8 cellular contexts compared by ENCODE assay signal in the genomic region with DNA sequence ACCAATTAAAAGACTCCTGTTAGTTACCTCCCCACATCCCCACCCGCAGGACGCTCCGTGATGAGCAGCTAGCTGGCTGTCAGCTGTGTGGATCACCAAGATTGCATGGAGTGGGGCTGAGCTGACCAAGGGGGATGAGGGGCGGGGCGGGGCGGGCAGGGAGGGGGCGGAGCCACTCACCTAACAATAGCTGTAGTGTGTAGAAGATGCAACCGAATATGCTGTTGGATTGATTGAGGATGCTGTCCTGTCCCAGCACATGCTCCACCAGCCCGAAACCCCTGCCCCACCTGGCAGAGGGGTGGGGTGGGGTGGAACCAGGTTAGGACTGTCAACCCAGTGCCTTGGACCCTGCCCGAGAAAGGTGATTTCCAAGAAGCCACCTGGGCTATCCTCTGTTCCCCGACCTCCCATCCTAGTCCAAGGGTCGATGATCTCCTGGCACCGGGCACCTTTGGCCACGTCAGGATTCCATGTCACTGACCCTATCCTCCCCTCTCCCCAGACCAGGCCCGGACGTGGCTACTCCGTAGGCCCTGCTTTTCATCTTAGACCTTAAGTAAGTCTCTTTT. TPM values are rescaled to one million over a fixed set of nuclear protein-coding genes. Genes with fewer than 3 reads are reported as not detected.
DNase-seq lines count a peak whose midpoint lies in the region; ATAC-seq and TF ChIP-seq lines count a peak whose summit lies in the region.

No MANE protein-coding gene starts in this region.

- peak overlapping the region; percentile 66 for H3K4me3 Mint-ChIP-seq in activated CD4-positive, alpha-beta T cell treated with anti-CD3 and anti-CD28 coated beads, Interleukin-2, amount 10 ng/mL, durations not matched to agents 7 days and 5 days

- dilution Hi-C loops in mammary epithelial cell (cut with HindIII; ENCODE audit: low sequenced_read_pairs) = no loop called here

- H3K36me3 ChIP-seq in mammary epithelial cell (ENCODE audit: insufficient read depth, low read length) = peaks cover 5% of the 10 kb centered on the region

- POLR2A ChIA-PET in activated CD4-positive, alpha-beta T cell treated with anti-CD3 and anti-CD28 coated beads, Interleukin-2, amount 10 ng/mL, durations not matched to agents 7 days and 5 days (lab: Charles Lee) = no interaction called here

- TF ChIP-seq CTCF in mammary epithelial cell (conservative IDR thresholded peaks at IDR 0.05 in 1 of 2, IDR thresholded peaks at IDR 0.05 in 1 of 2; ENCODE audit: extremely low read depth in 1 of 2, insufficient read depth in 1 of 2, low read depth in 1 of 2, low read length in 2 of 2) = no peak
- no peak for TF ChIP-seq CTCF in lower leg skin (IDR thresholded peaks at IDR 0.05)

- DNase-seq in activated CD4-positive, alpha-beta T cell treated with anti-CD3 and anti-CD28 coated beads, Interleukin-2, amount 10 ng/mL, durations not matched to agents 7 days and 5 days = no peak
- no peak for DNase-seq in activated CD4-positive, alpha-beta T cell treated with anti-CD3 and anti-CD28 coated beads for 1 hour
- DNase-seq in NCI-H69 (lab: John Stamatoyannopoulos, UW) = peak; percentile 61
- DNase-seq in mammary epithelial cell = peak; percentile 50
- DNase-seq in lower leg skin (ENCODE audit: low spot score in 2 of 2) = no peak
- DNase-seq in LoVo (ENCODE audit: low spot score) = no peak

- H3K4me1 Mint-ChIP-seq in activated CD4-positive, alpha-beta T cell treated with anti-CD3 and anti-CD28 coated beads, Interleukin-2, amount 10 ng/mL, durations not matched to agents 7 days and 5 days = peaks cover 33% of the 10 kb centered on the region

- TF ChIP-seq POLR2A in lower leg skin (IDR thresholded peaks at IDR 0.05) = no peak

- CTCF ChIA-PET in activated CD4-positive, alpha-beta T cell treated with anti-CD3 and anti-CD28 coated beads, Interleukin-2, amount 10 ng/mL, durations not matched to agents 7 days and 5 days (lab: Charles Lee) = interaction anchor here (1.0 to 2.6 kb wide), 6 partner anchors 18 to 152 kb away, joined by 3 to 13 read pairs (median 8); a partner anchor contains a TSS
- CTCF ChIA-PET in mammary epithelial cell (lab: Charles Lee; ENCODE audit: low non-redundant PET) = interaction anchor here (0.7 kb wide), 1 partner anchor 49 kb away, joined by 10 read pairs; no protein-coding TSS in a partner anchor

- intact Hi-C loops in mammary epithelial cell (cut with micrococcal nuclease) (loop anchor here (5.0 kb wide), 1 partner anchor 89 kb away; a partner anchor contains a TSS), lower leg skin (cut with DNase I; ENCODE audit: low total_unique reads) (loop anchor here (5.0 kb wide), 1 partner anchor 106 kb away; a partner anchor contains a TSS)

- peak overlapping the region; percentile 95 for H3K4me2 ChIP-seq in mammary epithelial cell (ENCODE audit: insufficient read depth, low read depth, low read length)

- H3K79me2 ChIP-seq in mammary epithelial cell (ENCODE audit: insufficient read depth, low read length) = peaks cover 47% of the 10 kb centered on the region

- H3K27me3 Mint-ChIP-seq in activated CD4-positive, alpha-beta T cell treated with anti-CD3 and anti-CD28 coated beads, Interleukin-2, amount 10 ng/mL, durations not matched to agents 7 days and 5 days = no peaks in the 10 kb centered on the region

- H3K9ac ChIP-seq in mammary epithelial cell (ENCODE audit: insufficient read depth, low read length) = peak overlapping the region; percentile 96

- no peaks in the 10 kb centered on the region for H3K27me3 ChIP-seq in mammary epithelial cell (ENCODE audit: insufficient read depth, low read length)

- peak overlapping the region; percentile 58 for H2AFZ ChIP-seq in mammary epithelial cell (ENCODE audit: low read depth, low read length)

- no peaks in the 10 kb centered on the region for H4K20me1 ChIP-seq in mammary epithelial cell (ENCODE audit: insufficient read depth, low read length)

- peak overlapping the region; percentile 74 for H3K27ac Mint-ChIP-seq in activated CD4-positive, alpha-beta T cell treated with anti-CD3 and anti-CD28 coated beads, Interleukin-2, amount 10 ng/mL, durations not matched to agents 7 days and 5 days

- peaks cover 12% of the 10 kb centered on the region for H3K36me3 Mint-ChIP-seq in activated CD4-positive, alpha-beta T cell treated with anti-CD3 and anti-CD28 coated beads, Interleukin-2, amount 10 ng/mL, durations not matched to agents 7 days and 5 days (ENCODE audit: low read depth)

- in situ Hi-C loops in mammary epithelial cell (cut with MboI; ENCODE audit: low sequenced_read_pairs in 2 of 2) = loop anchor here in 1 of 2 donors (10.0 kb wide), 1 partner anchor 108 kb away; a partner anchor contains a TSS

- H3K4me3 ChIP-seq in mammary epithelial cell (replicated peaks in 1 of 3; ENCODE audit: insufficient read depth in 1 of 3, low read depth in 2 of 3, low read length in 3 of 3) (peak overlapping the region; percentile 57 to 98 (median 71)), lower leg skin (ENCODE audit: low read depth, poor library complexity, severe bottlenecking) (peak overlapping the region; percentile 11)

- ATAC-seq in HG03354 (IDR thresholded peaks at IDR 0.05; ENCODE audit: poor library complexity, severe bottlenecking, unreplicated experiment) = no peak
- ATAC-seq in HG03439 (IDR thresholded peaks at IDR 0.05; ENCODE audit: unreplicated experiment) = no peak

- H3K4me1 ChIP-seq in mammary epithelial cell (ENCODE audit: insufficient read depth, low read length) = peaks cover 4% of the 10 kb centered on the region

- WGBS in mammary epithelial cell (ENCODE audit: low coverage, missing lambda C conversion rate) = 16% methylated on average over 8 of the region's 17 CpGs
- WGBS in lower leg skin, 2 donors = 41 to 52% methylated on average over 15 to 16 of the region's 17 CpGs

- no peaks in the 10 kb centered on the region for H3K9me3 Mint-ChIP-seq in activated CD4-positive, alpha-beta T cell treated with anti-CD3 and anti-CD28 coated beads, Interleukin-2, amount 10 ng/mL, durations not matched to agents 7 days and 5 days

- H3K9me3 ChIP-seq in mammary epithelial cell (replicated peaks; ENCODE audit: insufficient read depth, low read length) = no peaks in the 10 kb centered on the region

- no TSS peak for BruUV-seq in mammary epithelial cell (replicated peaks; lab: Mats Ljungman, UMichigan)

- H3K27ac ChIP-seq in mammary epithelial cell (ENCODE audit: insufficient read depth, low read depth, low read length) = peak overlapping the region; percentile 81

RNA-seq across cellular contexts. Expression of a gene that starts 1.4 kb away (rescaled TPM):
- 10 to 100 TPM; 55.5 to 59.3 TPM for total RNA-seq in activated CD4-positive, alpha-beta T cell treated with anti-CD3 and anti-CD28 coated beads, Interleukin-2, amount 10 ng/mL, durations not matched to agents 7 days and 5 days
- total RNA-seq in mammary epithelial cell (10 to 100 TPM; 45.7 to 65.0 TPM), lower leg skin (10 to 100 TPM; 43.7 to 95.5 (median 73.6) TPM)
- polyA plus RNA-seq in mammary epithelial cell = 210 TPM
- polyA minus RNA-seq in mammary epithelial cell = 62.7 TPM

RNA-seq across cellular contexts. Expression of a gene that starts 4.5 kb away (rescaled TPM):
- total RNA-seq in activated CD4-positive, alpha-beta T cell treated with anti-CD3 and anti-CD28 coated beads, Interleukin-2, amount 10 ng/mL, durations not matched to agents 7 days and 5 days = 1 to 10 TPM; 3.5 to 5.7 TPM
- 1 to 10 TPM; 1.7 to 2.6 TPM for total RNA-seq in mammary epithelial cell
- polyA plus RNA-seq in mammary epithelial cell = 1.6 TPM
- polyA minus RNA-seq in mammary epithelial cell = 2.1 TPM
- total RNA-seq in lower leg skin = 1 to 10 TPM; 2.3 to 3.8 (median 2.7) TPM

RNA-seq across cellular contexts. Expression of a gene that starts 15.0 kb away (rescaled TPM):
- total RNA-seq in activated CD4-positive, alpha-beta T cell treated with anti-CD3 and anti-CD28 coated beads, Interleukin-2, amount 10 ng/mL, durations not matched to agents 7 days and 5 days = 10 to 100 TPM; 23.0 to 23.5 TPM
- total RNA-seq in mammary epithelial cell (10 to 100 TPM; 26.3 to 47.8 TPM), lower leg skin (10 to 100 TPM; 60.7 to 85.3 (median 78.6) TPM)
- 52.1 TPM for polyA plus RNA-seq in mammary epithelial cell
- 48.5 TPM for polyA minus RNA-seq in mammary epithelial cell

RNA-seq across cellular contexts. Expression of a gene that starts 19.0 kb away (rescaled TPM):
- total RNA-seq in activated CD4-positive, alpha-beta T cell treated with anti-CD3 and anti-CD28 coated beads, Interleukin-2, amount 10 ng/mL, durations not matched to agents 7 days and 5 days = 10 to 100 TPM; 28.3 to 33.3 TPM
- total RNA-seq in mammary epithelial cell (10 to 100 TPM; 15.4 to 15.5 TPM), lower leg skin (10 to 100 TPM; 25.4 to 30.3 (median 27.1) TPM)
- polyA plus RNA-seq in mammary epithelial cell = 3.4 TPM
- polyA minus RNA-seq in mammary epithelial cell = 15.7 TPM

RNA-seq across cellular contexts. Expression of a gene that starts 19.2 kb away (rescaled TPM):
- 10 to 100 TPM; 11.2 to 12.9 TPM for total RNA-seq in activated CD4-positive, alpha-beta T cell treated with anti-CD3 and anti-CD28 coated beads, Interleukin-2, amount 10 ng/mL, durations not matched to agents 7 days and 5 days
- 10 to 100 TPM; 13.2 to 14.7 TPM for total RNA-seq in mammary epithelial cell
- 7.2 TPM for polyA plus RNA-seq in mammary epithelial cell
- 2.7 TPM for polyA minus RNA-seq in mammary epithelial cell
- total RNA-seq in lower leg skin = 10 to 100 TPM; 10.0 to 19.2 (median 12.6) TPM

Comparison
In these comparisons a context has a peak if more than half of its experiments do, and no peak if none do; other contexts are left out.
1. DNase-seq: peak in NCI-H69 (single experiment) and mammary epithelial cell (single experiment); none in activated CD4-positive, alpha-beta T cell treated with anti-CD3 and anti-CD28 coated beads, Interleukin-2, amount 10 ng/mL, durations not matched to agents 7 days and 5 days (single experiment), activated CD4-positive, alpha-beta T cell treated with anti-CD3 and anti-CD28 coated beads for 1 hour (single experiment), lower leg skin (0 of 2) and LoVo (single experiment).